9 cellular contexts compared by ENCODE assay signal in genomic region chr14:46344327-46344937, GRCh38.
DNase-seq lines count a peak whose midpoint lies in the region; ATAC-seq, FAIRE-seq and TF ChIP-seq lines count a peak whose summit lies in the region.
"Had no signal": no experiment of that assay in that cellular context is flagged by ENCODE, and none has a peak within 500 bp of the region (broad histone marks: within the 10 kb centered on the region; RNA-seq: fewer than 3 reads in every experiment).

No MANE protein-coding gene starts in this region.

- TF ChIP-seq EP300 in A549 (IDR thresholded peaks at IDR 0.05): no peak

- H3K27ac ChIP-seq in A549 (no peak overlapping the region), keratinocyte (ENCODE audit: control insufficient read depth, insufficient read depth, low read length) (no peak overlapping the region)

- H3K9ac ChIP-seq in keratinocyte (ENCODE audit: control insufficient read depth, extremely low read depth, insufficient read depth, low read length): no peak overlapping the region

- peak in 1 of 2 experiments; percentile 46; a peak in 3 of 5 replicates for TF ChIP-seq RAD21 in A549 (conservative IDR thresholded peaks at IDR 0.05 in 1 of 2, IDR thresholded peaks at IDR 0.05 in 1 of 2)

- H3K4me3 ChIP-seq in A549 (no peak overlapping the region), keratinocyte (ENCODE audit: control insufficient read depth in 2 of 3, extremely low read depth in 1 of 3, insufficient read depth in 2 of 3, low read depth in 1 of 3, low read length in 3 of 3) (no peak overlapping the region)

- no peaks in the 10 kb centered on the region for H3K36me3 ChIP-seq in keratinocyte (ENCODE audit: control insufficient read depth in 2 of 2, extremely low read depth in 1 of 2, insufficient read depth in 2 of 2, low read length in 2 of 2)

- POLR2A ChIA-PET in A549 (lab: Yijun Ruan, JAX): no interaction called here

- H3K9me3 ChIP-seq in A549: no peaks in the 10 kb centered on the region; the same call in 2 of the 3 replicates
- H3K9me3 ChIP-seq in keratinocyte (ENCODE audit: control insufficient read depth, low read depth, low read length): no peaks in the 10 kb centered on the region

- H2AFZ ChIP-seq in keratinocyte (ENCODE audit: control insufficient read depth, low read length): peak overlapping the region; percentile 19

- H3K4me1 ChIP-seq in A549: no peaks in the 10 kb centered on the region
- H3K4me1 ChIP-seq in keratinocyte (ENCODE audit: control insufficient read depth, extremely low read depth, insufficient read depth, low read length): no peaks in the 10 kb centered on the region

- no peaks in the 10 kb centered on the region for H3K27me3 ChIP-seq in keratinocyte (ENCODE audit: control insufficient read depth, extremely low read depth, insufficient read depth, low read length)

- CTCF ChIA-PET in A549 (lab: Yijun Ruan, JAX): no interaction called here

- peak; percentile 33; the same call in 1 of the 3 replicates for TF ChIP-seq CTCF in A549 (IDR thresholded peaks at IDR 0.05)
- TF ChIP-seq CTCF in keratinocyte (optimal IDR thresholded peaks at IDR 0.05 in 1 of 3, IDR thresholded peaks at IDR 0.05 in 1 of 3, conservative IDR thresholded peaks at IDR 0.05 in 1 of 3; ENCODE audit: extremely low read depth in 1 of 3, insufficient read depth in 2 of 3, low read length in 3 of 3): peak; percentile 53 to 72 (median 70)

- dilution Hi-C loops in keratinocyte (cut with MboI; ENCODE audit: extremely low pct_ligation_motif_present, low sequenced_read_pairs): no loop called here

- FAIRE-seq in A549 (lab: Jason Lieb, UNC) (no peak), keratinocyte (lab: Jason Lieb, UNC) (peak; percentile 60)
- FAIRE-seq: GM18507 had no signal

- no peak for TF ChIP-seq POLR2A in A549 (IDR thresholded peaks at IDR 0.05; ENCODE audit: low read length)

- 3% methylated on average over 4 of the region's 4 CpGs for WGBS in A549 (ENCODE audit: missing lambda C conversion rate)

- H3K9me1 ChIP-seq in keratinocyte (ENCODE audit: control insufficient read depth, extremely low read depth, insufficient read depth, low read length): no peaks in the 10 kb centered on the region

- H4K20me1 ChIP-seq in keratinocyte (ENCODE audit: control insufficient read depth, extremely low read depth, insufficient read depth, low read length): no peaks in the 10 kb centered on the region

- H3K79me2 ChIP-seq in keratinocyte (ENCODE audit: control insufficient read depth, insufficient read depth, low read length): no peaks in the 10 kb centered on the region

- H3K4me2 ChIP-seq in A549 (no peak overlapping the region), keratinocyte (ENCODE audit: control insufficient read depth, extremely low read depth, insufficient read depth, low read depth, low read length) (no peak overlapping the region)

- ATAC-seq in A549: peak in 1 of 2 experiments; percentile 73; a peak in 3 of 6 replicates
- peak; percentile 94 for ATAC-seq in GM18868 (IDR thresholded peaks at IDR 0.05; ENCODE audit: unreplicated experiment)

- DNase-seq in A549 (ENCODE audit: low read depth in 1 of 2, low spot score in 1 of 2) (peak in 1 of 2 experiments; percentile 31), HS-5 (ENCODE audit: low read depth) (peak; percentile 13), SHP77 (lab: John Stamatoyannopoulos, UW) (peak; percentile 27 to 41), keratinocyte (ENCODE audit: low read depth, low spot score) (no peak), germinal center (ENCODE audit: low spot score) (no peak)
- no peak for DNase-seq in stimulated activated CD4-positive, alpha-beta T cell treated with anti-CD3 and anti-CD28 coated beads, Interleukin-1b, Interleukin-23, amount 100 ng/mL, for 48 hours
- no peak for DNase-seq in activated CD4-positive, alpha-beta T cell treated with anti-CD3 and anti-CD28 coated beads for 48 hours

TF ChIP-seq in A549, 52 proteins besides CTCF, POLR2A, EP300 and RAD21:
- TF ChIP-seq NFE2L2 (conservative IDR thresholded peaks at IDR 0.05; ENCODE audit: low read length): no peak
- no peak for TF ChIP-seq RFX5 (IDR thresholded peaks at IDR 0.05)
- no peak for TF ChIP-seq HOXB13 (CRISPR knock-in tag; IDR thresholded peaks at IDR 0.05; ENCODE audit: low read depth)
- TF ChIP-seq TFCP2L1 (CRISPR knock-in tag; IDR thresholded peaks at IDR 0.05): no peak
- no peak for TF ChIP-seq SREBF2 (IDR thresholded peaks at IDR 0.05)
- TF ChIP-seq RNF2 (IDR thresholded peaks at IDR 0.05; ENCODE audit: borderline replicate concordance, low read depth): no peak
- no peak for TF ChIP-seq MAZ (IDR thresholded peaks at IDR 0.05; ENCODE audit: borderline replicate concordance, low read depth, low read length)
- 0 out of 3 replicates have a peak, but pooled peaks have one; percentile 10 for TF ChIP-seq SMC3 (IDR thresholded peaks at IDR 0.05)

Comparison
In these comparisons a context has a peak if more than half of its experiments do, and no peak if none do; other contexts are left out.
1. DNase-seq: peak in HS-5 (single experiment) and SHP77 (2 of 2); none in keratinocyte (single experiment), stimulated activated CD4-positive, alpha-beta T cell treated with anti-CD3 and anti-CD28 coated beads, Interleukin-1b, Interleukin-23, amount 100 ng/mL, for 48 hours (single experiment), germinal center (single experiment) and activated CD4-positive, alpha-beta T cell treated with anti-CD3 and anti-CD28 coated beads for 48 hours (single experiment).